9 cellular contexts compared by ENCODE assay signal in genomic region chr15:45118131-45118588, GRCh38. TPM values are rescaled to one million over a fixed set of nuclear protein-coding genes. Genes with fewer than 3 reads are reported as not detected.
DNase-seq lines count a peak whose midpoint lies in the region; ATAC-seq lines count a peak whose summit lies in the region.
"Had no signal": no experiment of that assay in that cellular context is flagged by ENCODE, and none has a peak within 500 bp of the region (broad histone marks: within the 10 kb centered on the region; RNA-seq: fewer than 3 reads in every experiment).

No MANE protein-coding gene starts in this region.

- peak; percentile 91 for ATAC-seq in GM19035 (IDR thresholded peaks at IDR 0.05; ENCODE audit: unreplicated experiment)
- ATAC-seq in HG03378 (IDR thresholded peaks at IDR 0.05; ENCODE audit: unreplicated experiment) = peak; percentile 93
- ATAC-seq in left colon = peak; percentile 95

- intact Hi-C loops in left colon (cut with DNase I, micrococcal nuclease) = no loop called here

- DNase-seq in Ammon's horn (ENCODE audit: low spot score) (peak; percentile 96), NCI-H345 (lab: John Stamatoyannopoulos, UW) (peak; percentile 81), cerebellar cortex (ENCODE audit: low spot score) (peak; percentile 95), left colon (peak; percentile 82 to 93)
- DNase-seq in activated CD4-positive, CD25-positive, alpha-beta regulatory T cell treated with anti-CD3 and anti-CD28 coated beads, Interleukin-2, amount 50 U/mL, for 16 hours (ENCODE audit: low read depth, low spot score) = peak; percentile 63
- DNase-seq in stimulated activated CD4-positive, alpha-beta T cell treated with anti-CD3 and anti-CD28 coated beads, Interleukin-2, amount 100 ng/mL, for 4 hours (ENCODE audit: low read depth) = peak; percentile 82

RNA-seq across cellular contexts. Expression of gene DUOXA2, which starts 4.0 kb away (rescaled TPM):
- 1 to 10 TPM; 1.3 to 4.9 TPM for total RNA-seq in left colon
- total RNA-seq: activated CD8-positive, alpha-beta memory T cell treated with anti-CD3 and anti-CD28 coated beads for 36 hours had no signal

RNA-seq across cellular contexts. Expression of gene DUOX2, which starts 4.2 kb away (rescaled TPM):
- 10 to 100 TPM in 1 of 2 donors, 1 to 10 TPM in 1; 3.9 to 30.4 TPM for total RNA-seq in left colon

RNA-seq across cellular contexts. Expression of gene DUOXA1, which starts 11.5 kb away (rescaled TPM):
- 1 to 10 TPM in 1 of 2 donors, under 1 TPM in 1; 0.67 to 1.6 TPM for total RNA-seq in left colon
- total RNA-seq: activated CD8-positive, alpha-beta memory T cell treated with anti-CD3 and anti-CD28 coated beads for 36 hours had no signal

RNA-seq across cellular contexts. Expression of gene DUOX1, which starts 11.6 kb away (rescaled TPM):
- under 1 TPM; 0.56 to 0.85 TPM for total RNA-seq in left colon

Comparison
In these comparisons a context has a peak if more than half of its experiments do, and no peak if none do; other contexts are left out.
1. Peak in every context shown above with its lines: DNase-seq and ATAC-seq.